ENCODE assay signal across 6 cellular contexts in genomic region chr2:237136824-237137223, GRCh38.
"Had no signal": no experiment of that assay in that cellular context is flagged by ENCODE, and none has a peak within 500 bp of the region (broad histone marks: within the 10 kb centered on the region; RNA-seq: fewer than 3 reads in every experiment).

No MANE protein-coding gene starts in this region.

- DNase-seq: GM23248, GOT3, H7, HFFc6 had no signal

- H3K9me3 ChIP-seq: HAP-1 had no signal

- H3K4me1 ChIP-seq: HAP-1 had no signal

- H3K27ac ChIP-seq: GM23248, HL-60 had no signal

- H2AFZ ChIP-seq: GM23248 had no signal

- H3K36me3 ChIP-seq: HAP-1 had no signal

- H3K4me3 ChIP-seq: GM23248, HAP-1 had no signal

- H3K9ac ChIP-seq: GM23248 had no signal
